In genomic region chr22:21684492-21685163, GRCh38 we compare ENCODE assay signal across 20 cellular contexts. TPM values are rescaled to one million over a fixed set of nuclear protein-coding genes. Genes with fewer than 3 reads are reported as not detected.
A peak's percentile ranks its signal among the peaks of the same experiment; 100 is the strongest.
DNase-seq lines count a peak whose midpoint lies in the region; ATAC-seq, FAIRE-seq and TF ChIP-seq lines count a peak whose summit lies in the region.
"Had no signal": no experiment of that assay in that cellular context is flagged by ENCODE, and none has a peak within 500 bp of the region (broad histone marks: within the 10 kb centered on the region; RNA-seq: fewer than 3 reads in every experiment).

No MANE protein-coding gene starts in this region.

- WGBS in K562 (ENCODE audit: insufficient coverage, low coverage, missing lambda C conversion rate): 91% methylated on average over 19 of the region's 19 CpGs
- WGBS in neuronal stem cell (ENCODE audit: extremely low coverage in 2 of 2, insufficient read length in 2 of 2, insufficient replicate concordance in 1 of 2), 2 donors: no CpG with 5 or more reads among the region's 19 CpGs

- intact Hi-C loops in K562 (cut with micrococcal nuclease): no loop called here

- H3K4me3 ChIP-seq in BLaER1: no peak overlapping the region
- no peak overlapping the region for H3K4me3 ChIP-seq in K562
- no peak overlapping the region for H3K4me3 ChIP-seq in neuronal stem cell (ENCODE audit: low read length in 2 of 2)
- H3K4me3 ChIP-seq: GM23248, HAP-1 had no signal

- no peak overlapping the region for H3K18ac ChIP-seq in neuronal stem cell (ENCODE audit: low read length)

- ATAC-seq in K562 (no peak; the same call in 2 of the 3 replicates), HG02571 (IDR thresholded peaks at IDR 0.05; ENCODE audit: unreplicated experiment) (no peak)
- no peak for ATAC-seq in effector memory CD8-positive, alpha-beta T cell (replicated peaks)

- peaks cover 64% of the 10 kb centered on the region for H3K4me1 ChIP-seq in BLaER1
- peaks cover 5 to 57% of the 10 kb centered on the region in 2 experiments; a peak in 3 of 5 replicates for H3K4me1 ChIP-seq in K562 (replicated peaks in 1 of 2; ENCODE audit: control insufficient read depth in 2 of 2, insufficient read depth in 2 of 2, low read length in 2 of 2)
- peaks cover 0 to 2% of the 10 kb centered on the region in 2 donors for H3K4me1 ChIP-seq in neuronal stem cell (ENCODE audit: control insufficient read depth in 2 of 2, insufficient read depth in 1 of 2, low read depth in 1 of 2, low read length in 2 of 2)
- H3K4me1 ChIP-seq: BE2C, Caco-2, HAP-1 had no signal

- FAIRE-seq in K562 (lab: Jason Lieb, UNC): no peak
- FAIRE-seq: D721Med, GM12892, GM18507 had no signal

- peak overlapping the region; percentile 82 for H4K8ac ChIP-seq in neuronal stem cell (ENCODE audit: low read depth, low read length)

- H3K9me3 ChIP-seq in BLaER1 (no peaks in the 10 kb centered on the region), K562 (replicated peaks; ENCODE audit: control insufficient read depth, insufficient read depth, low read depth, low read length) (no peaks in the 10 kb centered on the region), neuronal stem cell (replicated peaks in 1 of 2; ENCODE audit: control insufficient read depth in 2 of 2, insufficient read depth in 1 of 2, low read depth in 1 of 2, low read length in 2 of 2) (no peaks in the 10 kb centered on the region)
- H3K9me3 ChIP-seq: BE2C, Caco-2, HAP-1 had no signal

- H2BK120ac ChIP-seq in neuronal stem cell (ENCODE audit: low read depth, low read length): no peak overlapping the region

- no peak for TF ChIP-seq CTCF in K562 (IDR thresholded peaks at IDR 0.05 in 2 of 3, conservative IDR thresholded peaks at IDR 0.05 in 1 of 3; ENCODE audit: insufficient read depth in 2 of 3, low read depth in 1 of 3, low read length in 3 of 3)

- H3K27me3 Mint-ChIP-seq in effector memory CD8-positive, alpha-beta T cell: no peaks in the 10 kb centered on the region
- H3K27me3 Mint-ChIP-seq: CD4-positive, alpha-beta T cell had no signal

- H2AFZ ChIP-seq in K562 (ENCODE audit: low read depth, low read length): no peak overlapping the region
- H2AFZ ChIP-seq in neuronal stem cell (ENCODE audit: low read length): no peak overlapping the region
- H2AFZ ChIP-seq: GM23248 had no signal

- BruUV-seq in K562 (replicated peaks; lab: Mats Ljungman, UMichigan): no TSS peak

- H3K23ac ChIP-seq in neuronal stem cell (ENCODE audit: low read depth, low read length, poor library complexity): peak overlapping the region; percentile 89

- H3K9me1 ChIP-seq in K562 (ENCODE audit: control insufficient read depth, insufficient read depth, low read length): peaks cover 11% of the 10 kb centered on the region

- in situ Hi-C loops in K562 (cut with MboI): no loop called here

- H3K4ac ChIP-seq in neuronal stem cell (ENCODE audit: low read length): no peak overlapping the region

- peak overlapping the region; percentile 44 for H3K27ac ChIP-seq in BLaER1
- H3K27ac ChIP-seq in K562 (ENCODE audit: extremely low read depth, low read depth, low read length): no peak overlapping the region
- no peak overlapping the region for H3K27ac ChIP-seq in neuronal stem cell (replicated peaks; ENCODE audit: low read length)
- H3K27ac ChIP-seq: C4-2B, GM23248 had no signal

- peaks cover 46% of the 10 kb centered on the region for H3K36me3 Mint-ChIP-seq in effector memory CD8-positive, alpha-beta T cell (ENCODE audit: insufficient read depth)

- peaks cover 7 to 8% of the 10 kb centered on the region in 2 donors for H3K4me1 Mint-ChIP-seq in effector memory CD8-positive, alpha-beta T cell (ENCODE audit: low read depth in 2 of 2)

- peaks cover 27% of the 10 kb centered on the region for H4K20me1 ChIP-seq in BLaER1
- H4K20me1 ChIP-seq in K562 (replicated peaks; ENCODE audit: control insufficient read depth, insufficient read depth, low read length): peaks cover 23% of the 10 kb centered on the region

- CTCF ChIA-PET in K562 (lab: Yijun Ruan, JAX; ENCODE audit: low intra/inter-chr PET ratio): interaction anchor here (0.5 kb wide), 1 partner anchor 214 kb away, joined by 6 read pairs; no protein-coding TSS in a partner anchor

- H3K4me3 Mint-ChIP-seq in effector memory CD8-positive, alpha-beta T cell: no peak overlapping the region
- H3K4me3 Mint-ChIP-seq: CD4-positive, alpha-beta T cell had no signal

- no peak for TF ChIP-seq EP300 in K562 (IDR thresholded peaks at IDR 0.05; ENCODE audit: low read length)

- no peak overlapping the region for H3K14ac ChIP-seq in neuronal stem cell (ENCODE audit: low read length)

- no peaks in the 10 kb centered on the region for H3K79me2 ChIP-seq in K562 (ENCODE audit: control insufficient read depth, insufficient read depth, low read length)

- no peak overlapping the region for H2AK5ac ChIP-seq in neuronal stem cell (ENCODE audit: low read depth, low read length)

- H3K79me1 ChIP-seq in neuronal stem cell (ENCODE audit: low read depth, low read length): peaks cover 3% of the 10 kb centered on the region

- POLR2A ChIA-PET in K562 (lab: Yijun Ruan, JAX): interaction anchor here (0.6 to 8.6 kb wide), 13 partner anchors 10 to 298 kb away, joined by 3 to 111 read pairs (median 4); partner anchors contain the start of genes PPIL2 and TOP3B

- DNase-seq in K562 (ENCODE audit: extremely low read depth in 1 of 4, low spot score in 3 of 4) (peak in 1 of 4 experiments; percentile 51), neuronal stem cell (ENCODE audit: low spot score) (no peak), erythroblast (lab: John Stamatoyannopoulos, UW) (no peak), DMS114 treated with DMSO at 0.1 percent for 48 hours (lab: John Stamatoyannopoulos, UW; ENCODE audit: unreplicated experiment) (no peak)
- DNase-seq in effector memory CD8-positive, alpha-beta T cell: no peak
- DNase-seq: BE2C; Caco-2; CD4-positive, alpha-beta T cell; DMS153; DMS79; GDM1; GM23248 had no signal

- no peaks in the 10 kb centered on the region for H3K27me3 ChIP-seq in BLaER1
- no peaks in the 10 kb centered on the region for H3K27me3 ChIP-seq in K562 (ENCODE audit: control insufficient read depth in 2 of 2, insufficient read depth in 2 of 2, low read length in 2 of 2)
- no peaks in the 10 kb centered on the region for H3K27me3 ChIP-seq in neuronal stem cell (ENCODE audit: control insufficient read depth in 3 of 3, insufficient read depth in 3 of 3, low read depth in 1 of 3, low read length in 3 of 3)
- H3K27me3 ChIP-seq: BE2C had no signal

- H2BK15ac ChIP-seq in neuronal stem cell (ENCODE audit: low read length): no peak overlapping the region

- H3K36me3 ChIP-seq in BLaER1 (peaks cover 78% of the 10 kb centered on the region), K562 (ENCODE audit: control insufficient read depth, insufficient read depth, low read length) (peaks cover 88% of the 10 kb centered on the region; the same call in 2 of the 3 replicates), neuronal stem cell (replicated peaks in 1 of 2; ENCODE audit: control insufficient read depth in 2 of 2, insufficient read depth in 2 of 2, low read length in 2 of 2) (peaks cover 21 to 75% of the 10 kb centered on the region in 2 donors)

- no peak for TF ChIP-seq POLR2A in K562 (conservative IDR thresholded peaks at IDR 0.05)
- TF ChIP-seq POLR2A in erythroblast (IDR thresholded peaks at IDR 0.05; ENCODE audit: low read length): no peak

- TF ChIP-seq RAD21 in K562 (CRISPR knock-in tag; conservative IDR thresholded peaks at IDR 0.05 in 1 of 2, IDR thresholded peaks at IDR 0.05 in 1 of 2): no peak

- peak overlapping the region; percentile 36 to 60 for H3K27ac Mint-ChIP-seq in effector memory CD8-positive, alpha-beta T cell
- H3K27ac Mint-ChIP-seq: CD4-positive, alpha-beta T cell had no signal

- H4K91ac ChIP-seq in neuronal stem cell (ENCODE audit: low read depth, low read length, poor library complexity): no peak overlapping the region

- H3K4me2 ChIP-seq in BLaER1 (no peak overlapping the region), K562 (ENCODE audit: insufficient read depth, low read length) (no peak overlapping the region), neuronal stem cell (ENCODE audit: insufficient read depth, low read length, poor library complexity, severe bottlenecking) (no peak overlapping the region)

- H3K9ac ChIP-seq in BLaER1: no peak overlapping the region
- peak overlapping the region in 1 of 2 experiments; percentile 60; a peak in 2 of 4 replicates for H3K9ac ChIP-seq in K562 (ENCODE audit: insufficient read depth in 1 of 2, low read depth in 2 of 2, low read length in 2 of 2)
- no peak overlapping the region for H3K9ac ChIP-seq in neuronal stem cell (ENCODE audit: low read depth, low read length, poor library complexity)
- H3K9ac ChIP-seq: GM23248 had no signal

- no peak overlapping the region for H2BK12ac ChIP-seq in neuronal stem cell (ENCODE audit: low read length)

- H2BK5ac ChIP-seq in neuronal stem cell (ENCODE audit: low read length): peak overlapping the region; percentile 60

- H3K9me3 Mint-ChIP-seq in effector memory CD8-positive, alpha-beta T cell: no peaks in the 10 kb centered on the region
- H3K9me3 Mint-ChIP-seq: CD4-positive, alpha-beta T cell had no signal

RNA-seq across cellular contexts. Expression of gene PPIL2, which starts 18.8 kb away (rescaled TPM):
- total RNA-seq in K562 (2011; cell fraction: chromatin; rRNA removed; ENCODE audit: low replicate concordance): 1,132 and 1,539 TPM in 2 replicates
- total RNA-seq in K562 (2011; cell fraction: nucleolus; rRNA removed): 736 and 826 TPM in 2 replicates
- 718 and 814 TPM in 2 replicates for total RNA-seq in K562 (2011; cell fraction: nucleoplasm; rRNA removed)
- total RNA-seq in K562 (2014; rRNA removed) (174 and 195 TPM in 2 replicates), K562 (2014; rRNA removed; fragmentation: Illumina TruSeq; extraction: Trizol) (104 and 115 TPM in 2 replicates), K562 (2015; rRNA removed; fragmentation: Illumina TruSeq; extraction: Trizol) (170 and 172 TPM in 2 replicates), K562 (2021) (251 and 267 TPM in 2 replicates)
- polyA plus RNA-seq in K562 (2011; rRNA removed) (193 and 247 TPM in 2 replicates), K562 (2014; fragmentation: Illumina TruSeq; extraction: Trizol) (250 and 261 TPM in 2 replicates), K562 (2014; fragmentation: Nextera tagmentation; extraction: Ambion mirVana) (10 to 100 TPM; 13.2 to 28.8 TPM), K562 (2014; rRNA removed) (268 and 298 TPM in 2 replicates)
- polyA plus RNA-seq in K562 (2011; cell fraction: cytosol; rRNA removed): 143 and 211 TPM in 2 replicates
- polyA plus RNA-seq in K562 (2011; cell fraction: nucleus; rRNA removed): 801 and 951 TPM in 2 replicates
- polyA plus RNA-seq in K562 (2012): 185 and 193 TPM in 2 replicates
- polyA minus RNA-seq in K562 (2011; rRNA and poly(A)+ RNA removed): 228 and 271 TPM in 2 replicates
- polyA minus RNA-seq in K562 (2011; cell fraction: cytosol; rRNA and poly(A)+ RNA removed): 95.6 and 98.4 TPM in 2 replicates
- 325 and 509 TPM in 2 replicates for polyA minus RNA-seq in K562 (2011; cell fraction: nucleus; rRNA and poly(A)+ RNA removed)
- 23.0 TPM for polyA plus RNA-seq in neuronal stem cell (2013, experiment 1 of 2)
- polyA plus RNA-seq in neuronal stem cell (2013, experiment 2 of 2): 23.7 TPM

RNA-seq across cellular contexts. Expression of gene SDF2L1, which starts 42.5 kb away (rescaled TPM):
- 72.2 and 221 TPM in 2 replicates for total RNA-seq in K562 (2011; cell fraction: chromatin; rRNA removed; ENCODE audit: low replicate concordance)
- 489 and 555 TPM in 2 replicates for total RNA-seq in K562 (2011; cell fraction: nucleolus; rRNA removed)
- 263 and 279 TPM in 2 replicates for total RNA-seq in K562 (2011; cell fraction: nucleoplasm; rRNA removed)
- total RNA-seq in K562 (2014; rRNA removed): 894 and 989 TPM in 2 replicates
- 41.9 and 82.9 TPM in 2 replicates for total RNA-seq in K562 (2014; rRNA removed; fragmentation: Illumina TruSeq; extraction: Trizol)
- total RNA-seq in K562 (2015; rRNA removed; fragmentation: Illumina TruSeq; extraction: Trizol): 135 and 153 TPM in 2 replicates
- total RNA-seq in K562 (2021): 551 and 557 TPM in 2 replicates
- polyA plus RNA-seq in K562 (2011; rRNA removed): 124 and 218 TPM in 2 replicates
- polyA plus RNA-seq in K562 (2011; cell fraction: cytosol; rRNA removed): 273 and 603 TPM in 2 replicates
- 110 and 123 TPM in 2 replicates for polyA plus RNA-seq in K562 (2011; cell fraction: nucleus; rRNA removed)
- polyA plus RNA-seq in K562 (2012): 384 and 632 TPM in 2 replicates
- 33.8 and 82.2 TPM in 2 replicates for polyA plus RNA-seq in K562 (2014; fragmentation: Illumina TruSeq; extraction: Trizol)
- 10 to 100 TPM; 15.1 to 34.8 TPM for polyA plus RNA-seq in K562 (2014; fragmentation: Nextera tagmentation; extraction: Ambion mirVana)
- 666 and 827 TPM in 2 replicates for polyA plus RNA-seq in K562 (2014; rRNA removed)
- polyA minus RNA-seq in K562 (2011; rRNA and poly(A)+ RNA removed): 50.1 and 80.5 TPM in 2 replicates
- 107 and 114 TPM in 2 replicates for polyA minus RNA-seq in K562 (2011; cell fraction: cytosol; rRNA and poly(A)+ RNA removed)
- polyA minus RNA-seq in K562 (2011; cell fraction: nucleus; rRNA and poly(A)+ RNA removed): 37.7 and 69.6 TPM in 2 replicates
- 9.6 TPM for polyA plus RNA-seq in neuronal stem cell (2013, experiment 1 of 2)
- polyA plus RNA-seq in neuronal stem cell (2013, experiment 2 of 2): 9.4 TPM

RNA-seq across cellular contexts. Expression of gene YPEL1, which starts 51.0 kb away (rescaled TPM):
- 4.4 and 6.2 TPM in 2 replicates for total RNA-seq in K562 (2011; cell fraction: chromatin; rRNA removed; ENCODE audit: low replicate concordance)
- 3.0 TPM in 2 replicates for total RNA-seq in K562 (2011; cell fraction: nucleolus; rRNA removed)
- 4.6 and 4.7 TPM in 2 replicates for total RNA-seq in K562 (2011; cell fraction: nucleoplasm; rRNA removed)
- total RNA-seq in K562 (2014; rRNA removed) (0.18 and 0.49 TPM in 2 replicates), K562 (2014; rRNA removed; fragmentation: Illumina TruSeq; extraction: Trizol) (0.41 and 0.47 TPM in 2 replicates), K562 (2015; rRNA removed; fragmentation: Illumina TruSeq; extraction: Trizol) (0.15 and 0.25 TPM in 2 replicates), K562 (2021) (0.53 and 0.54 TPM in 2 replicates)
- polyA plus RNA-seq in K562 (2011; rRNA removed) (2.2 and 2.4 TPM in 2 replicates), K562 (2014; fragmentation: Illumina TruSeq; extraction: Trizol) (0.46 TPM in 2 replicates), K562 (2014; fragmentation: Nextera tagmentation; extraction: Ambion mirVana) (under 1 TPM; 0.07 to 0.10 TPM), K562 (2014; rRNA removed) (0.36 and 1.7 TPM in 2 replicates)
- polyA plus RNA-seq in K562 (2011; cell fraction: cytosol; rRNA removed): 0.63 and 1.4 TPM in 2 replicates
- 1.9 and 2.6 TPM in 2 replicates for polyA plus RNA-seq in K562 (2011; cell fraction: nucleus; rRNA removed)
- polyA plus RNA-seq in K562 (2012): 0.59 and 4.0 TPM in 2 replicates
- polyA minus RNA-seq in K562 (2011; rRNA and poly(A)+ RNA removed): 1.4 and 3.0 TPM in 2 replicates
- polyA minus RNA-seq in K562 (2011; cell fraction: cytosol; rRNA and poly(A)+ RNA removed): 0.46 and 0.67 TPM in 2 replicates
- 0.67 and 1.00 TPM in 2 replicates for polyA minus RNA-seq in K562 (2011; cell fraction: nucleus; rRNA and poly(A)+ RNA removed)
- 27.0 TPM for polyA plus RNA-seq in neuronal stem cell (2013, experiment 1 of 2)
- polyA plus RNA-seq in neuronal stem cell (2013, experiment 2 of 2): 27.1 TPM

RNA-seq across cellular contexts. Expression of gene CCDC116, which starts 52.1 kb away (rescaled TPM):
- total RNA-seq in K562 (2011; cell fraction: chromatin; rRNA removed; ENCODE audit: low replicate concordance): 11.2 and 34.3 TPM in 2 replicates
- total RNA-seq in K562 (2011; cell fraction: nucleolus; rRNA removed): 28.7 and 33.9 TPM in 2 replicates
- 18.1 and 19.5 TPM in 2 replicates for total RNA-seq in K562 (2011; cell fraction: nucleoplasm; rRNA removed)
- total RNA-seq in K562 (2014; rRNA removed) (9.3 and 13.6 TPM in 2 replicates), K562 (2014; rRNA removed; fragmentation: Illumina TruSeq; extraction: Trizol) (2.1 and 2.8 TPM in 2 replicates), K562 (2015; rRNA removed; fragmentation: Illumina TruSeq; extraction: Trizol) (4.7 and 5.2 TPM in 2 replicates), K562 (2021) (11.3 and 15.6 TPM in 2 replicates)
- polyA plus RNA-seq in K562 (2011; rRNA removed) (1.6 and 2.1 TPM in 2 replicates), K562 (2014; fragmentation: Illumina TruSeq; extraction: Trizol) (6.3 and 8.9 TPM in 2 replicates), K562 (2014; fragmentation: Nextera tagmentation; extraction: Ambion mirVana) (1 to 10 TPM; 1.6 to 2.3 TPM), K562 (2014; rRNA removed) (7.1 and 8.6 TPM in 2 replicates)
- polyA plus RNA-seq in K562 (2011; cell fraction: cytosol; rRNA removed): 1.8 and 5.8 TPM in 2 replicates
- polyA plus RNA-seq in K562 (2011; cell fraction: nucleus; rRNA removed): 6.5 and 19.5 TPM in 2 replicates
- polyA plus RNA-seq in K562 (2012): 5.2 and 6.4 TPM in 2 replicates
- polyA minus RNA-seq in K562 (2011; rRNA and poly(A)+ RNA removed): 1.3 and 1.8 TPM in 2 replicates
- 1.5 and 3.9 TPM in 2 replicates for polyA minus RNA-seq in K562 (2011; cell fraction: cytosol; rRNA and poly(A)+ RNA removed)
- 8.3 and 12.3 TPM in 2 replicates for polyA minus RNA-seq in K562 (2011; cell fraction: nucleus; rRNA and poly(A)+ RNA removed)
- polyA plus RNA-seq in neuronal stem cell (2013, experiment 1 of 2): 0.10 TPM
- polyA plus RNA-seq in neuronal stem cell (2013, experiment 2 of 2): 0.18 TPM
- total RNA-seq: A172, Caco-2 had no signal

RNA-seq across cellular contexts. Expression of gene YDJC, which starts 54.8 kb away (rescaled TPM):
- 121 and 504 TPM in 2 replicates for total RNA-seq in K562 (2011; cell fraction: chromatin; rRNA removed; ENCODE audit: low replicate concordance)
- total RNA-seq in K562 (2011; cell fraction: nucleolus; rRNA removed): 857 and 885 TPM in 2 replicates
- total RNA-seq in K562 (2011; cell fraction: nucleoplasm; rRNA removed): 325 and 370 TPM in 2 replicates
- total RNA-seq in K562 (2014; rRNA removed) (871 and 1,007 TPM in 2 replicates), K562 (2014; rRNA removed; fragmentation: Illumina TruSeq; extraction: Trizol) (69.0 and 87.5 TPM in 2 replicates), K562 (2015; rRNA removed; fragmentation: Illumina TruSeq; extraction: Trizol) (164 and 196 TPM in 2 replicates), K562 (2021) (626 and 641 TPM in 2 replicates)
- polyA plus RNA-seq in K562 (2011; rRNA removed) (203 and 277 TPM in 2 replicates), K562 (2014; fragmentation: Illumina TruSeq; extraction: Trizol) (106 and 159 TPM in 2 replicates), K562 (2014; fragmentation: Nextera tagmentation; extraction: Ambion mirVana) (10 to 100 TPM; 13.5 to 23.5 TPM), K562 (2014; rRNA removed) (707 and 732 TPM in 2 replicates)
- polyA plus RNA-seq in K562 (2011; cell fraction: cytosol; rRNA removed): 382 and 1,449 TPM in 2 replicates
- polyA plus RNA-seq in K562 (2011; cell fraction: nucleus; rRNA removed): 629 and 1,089 TPM in 2 replicates
- polyA plus RNA-seq in K562 (2012): 282 and 288 TPM in 2 replicates
- 35.0 and 44.2 TPM in 2 replicates for polyA minus RNA-seq in K562 (2011; rRNA and poly(A)+ RNA removed)
- polyA minus RNA-seq in K562 (2011; cell fraction: cytosol; rRNA and poly(A)+ RNA removed): 212 and 264 TPM in 2 replicates
- 294 and 313 TPM in 2 replicates for polyA minus RNA-seq in K562 (2011; cell fraction: nucleus; rRNA and poly(A)+ RNA removed)
- 14.9 TPM for polyA plus RNA-seq in neuronal stem cell (2013, experiment 1 of 2)
- polyA plus RNA-seq in neuronal stem cell (2013, experiment 2 of 2): 14.0 TPM
